ENCODE assay signal across 1 cellular context in the genomic region with DNA sequence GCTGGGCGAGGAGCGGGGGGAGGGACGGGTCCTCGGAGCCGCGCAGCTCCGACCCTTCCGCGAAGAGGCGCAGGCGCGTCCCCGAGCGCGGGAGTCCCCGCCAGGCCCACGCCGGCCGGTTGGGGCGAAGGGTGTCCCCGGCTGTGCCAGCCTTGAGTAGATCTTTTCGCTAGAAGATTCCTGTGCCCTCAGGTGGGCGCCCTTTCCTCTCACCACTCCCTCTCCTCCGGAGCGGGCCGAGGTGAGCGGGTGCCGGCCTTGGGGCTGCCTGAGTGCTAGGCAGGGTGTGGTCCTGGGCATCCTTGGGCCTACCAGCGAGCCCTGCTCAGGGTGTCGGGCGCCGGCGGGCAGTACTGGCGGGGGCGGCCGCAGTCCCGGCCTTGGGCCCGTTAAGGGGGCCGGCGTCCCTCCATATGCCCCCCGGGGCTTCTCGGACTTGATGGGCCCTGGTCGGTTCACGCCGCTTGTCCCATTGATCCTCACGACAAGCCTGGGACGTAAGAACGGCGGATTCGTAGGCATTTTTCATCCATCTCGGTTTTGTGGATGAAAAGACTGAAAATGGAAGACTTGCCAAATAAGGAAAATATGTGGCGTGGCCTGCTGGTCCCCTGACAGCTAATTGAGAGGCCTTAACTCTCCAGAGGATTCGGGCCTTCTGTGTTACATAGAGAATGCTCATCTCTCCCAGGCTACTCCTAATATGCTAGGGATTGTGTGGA.
TF ChIP-seq lines count a peak whose summit lies in the region.

No MANE protein-coding gene starts in this region.

TF ChIP-seq in GM12878, 131 proteins besides CTCF, POLR2A, EP300 and RAD21 (continued from another document):
- TF ChIP-seq NR2C2 (IDR thresholded peaks at IDR 0.05; ENCODE audit: borderline replicate concordance, control insufficient read depth, insufficient read length, low read depth) (no peak), CBX5 (IDR thresholded peaks at IDR 0.05; ENCODE audit: low read depth) (no peak), TCF3 (IDR thresholded peaks at IDR 0.05; ENCODE audit: borderline replicate concordance, insufficient read depth, low read depth, low read length) (0 out of 2 replicates have a peak, but pooled peaks have one; percentile 4), FOS (IDR thresholded peaks at IDR 0.05; ENCODE audit: borderline replicate concordance, extremely low read depth, insufficient read length) (no peak), TCF12 (IDR thresholded peaks at IDR 0.05; ENCODE audit: low read depth, low read length) (0 out of 2 replicates have a peak, but pooled peaks have one; percentile 9), NR2F1 (conservative IDR thresholded peaks at IDR 0.05) (no peak; the same call in 1 of the 2 replicates), EGR1 (IDR thresholded peaks at IDR 0.05; ENCODE audit: borderline replicate concordance in 1 of 2, low read depth in 2 of 2, low read length in 2 of 2) (peak in 1 of 2 experiments; percentile 13; a peak in 1 of 3 replicates), HDGF (IDR thresholded peaks at IDR 0.05) (0 out of 2 replicates have a peak, but pooled peaks have one; percentile 16), EZH2 (IDR thresholded peaks at IDR 0.05; ENCODE audit: borderline replicate concordance, control insufficient read depth, low read depth, low read length) (no peak), STAT3 (IDR thresholded peaks at IDR 0.05; ENCODE audit: low read depth, low read length) (no peak), NFXL1 (IDR thresholded peaks at IDR 0.05; ENCODE audit: borderline replicate concordance) (no peak), WRNIP1 (IDR thresholded peaks at IDR 0.05; ENCODE audit: borderline replicate concordance, low read depth, low read length) (no peak), IKZF2 (IDR thresholded peaks at IDR 0.05) (no peak), NR2C1 (IDR thresholded peaks at IDR 0.05) (no peak), NRF1 (conservative IDR thresholded peaks at IDR 0.05; ENCODE audit: low read depth, low read length) (peak; percentile 21; the same call in 1 of the 2 replicates), CHD1 (IDR thresholded peaks at IDR 0.05; ENCODE audit: low read depth, low read length) (no peak; the same call in 1 of the 2 replicates), IKZF1 (conservative IDR thresholded peaks at IDR 0.05) (peak; percentile 40; the same call in 1 of the 2 replicates), SREBF1 (IDR thresholded peaks at IDR 0.05; ENCODE audit: low read length) (no peak), SP1 (IDR thresholded peaks at IDR 0.05; ENCODE audit: low read depth, low read length) (peak; percentile 4), BMI1 (IDR thresholded peaks at IDR 0.05; ENCODE audit: borderline replicate concordance) (no peak), ASH2L (IDR thresholded peaks at IDR 0.05; ENCODE audit: borderline replicate concordance, low read depth) (no peak), MYB (IDR thresholded peaks at IDR 0.05; ENCODE audit: borderline replicate concordance, low read depth, low read length) (no peak), CREM (IDR thresholded peaks at IDR 0.05; ENCODE audit: low read depth) (peak; percentile 23; the same call in 1 of the 2 replicates), PML (IDR thresholded peaks at IDR 0.05; ENCODE audit: low read length) (no peak), POU2F2 (IDR thresholded peaks at IDR 0.05; ENCODE audit: borderline replicate concordance, low read depth, low read length) (no peak), SMC3 (IDR thresholded peaks at IDR 0.05; ENCODE audit: borderline replicate concordance, low read length) (no peak), CBX3 (IDR thresholded peaks at IDR 0.05; ENCODE audit: borderline replicate concordance, low read depth) (no peak), LARP7 (IDR thresholded peaks at IDR 0.05) (peak; percentile 26; the same call in 1 of the 2 replicates), TARDBP (IDR thresholded peaks at IDR 0.05; ENCODE audit: borderline replicate concordance) (no peak), CHD2 (IDR thresholded peaks at IDR 0.05; ENCODE audit: borderline replicate concordance, low read depth, low read length) (0 out of 2 replicates have a peak, but pooled peaks have one; percentile 46), BACH1 (IDR thresholded peaks at IDR 0.05; ENCODE audit: borderline replicate concordance) (no peak), MEF2B (IDR thresholded peaks at IDR 0.05; ENCODE audit: partially characterized antibody, poor library complexity, severe bottlenecking) (peak; percentile 85), RCOR1 (conservative IDR thresholded peaks at IDR 0.05; ENCODE audit: low read depth, low read length) (0 out of 2 replicates have a peak, but pooled peaks have one; percentile 23), BCL11A (IDR thresholded peaks at IDR 0.05; ENCODE audit: low read depth, low read length) (no peak), NBN (IDR thresholded peaks at IDR 0.05) (0 out of 2 replicates have a peak, but pooled peaks have one; percentile 12)
- TF ChIP-seq, protein P1, sequence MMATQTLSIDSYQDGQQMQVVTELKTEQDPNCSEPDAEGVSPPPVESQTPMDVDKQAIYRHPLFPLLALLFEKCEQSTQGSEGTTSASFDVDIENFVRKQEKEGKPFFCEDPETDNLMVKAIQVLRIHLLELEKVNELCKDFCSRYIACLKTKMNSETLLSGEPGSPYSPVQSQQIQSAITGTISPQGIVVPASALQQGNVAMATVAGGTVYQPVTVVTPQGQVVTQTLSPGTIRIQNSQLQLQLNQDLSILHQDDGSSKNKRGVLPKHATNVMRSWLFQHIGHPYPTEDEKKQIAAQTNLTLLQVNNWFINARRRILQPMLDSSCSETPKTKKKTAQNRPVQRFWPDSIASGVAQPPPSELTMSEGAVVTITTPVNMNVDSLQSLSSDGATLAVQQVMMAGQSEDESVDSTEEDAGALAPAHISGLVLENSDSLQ (IDR thresholded peaks at IDR 0.05) = 0 out of 2 replicates have a peak, but pooled peaks have one; percentile 13
- TF ChIP-seq, protein P2, sequence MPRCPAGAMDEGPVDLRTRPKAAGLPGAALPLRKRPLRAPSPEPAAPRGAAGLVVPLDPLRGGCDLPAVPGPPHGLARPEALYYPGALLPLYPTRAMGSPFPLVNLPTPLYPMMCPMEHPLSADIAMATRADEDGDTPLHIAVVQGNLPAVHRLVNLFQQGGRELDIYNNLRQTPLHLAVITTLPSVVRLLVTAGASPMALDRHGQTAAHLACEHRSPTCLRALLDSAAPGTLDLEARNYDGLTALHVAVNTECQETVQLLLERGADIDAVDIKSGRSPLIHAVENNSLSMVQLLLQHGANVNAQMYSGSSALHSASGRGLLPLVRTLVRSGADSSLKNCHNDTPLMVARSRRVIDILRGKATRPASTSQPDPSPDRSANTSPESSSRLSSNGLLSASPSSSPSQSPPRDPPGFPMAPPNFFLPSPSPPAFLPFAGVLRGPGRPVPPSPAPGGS (IDR thresholded peaks at IDR 0.05; ENCODE audit: borderline replicate concordance, insufficient read depth, low read depth, low read length, poor library complexity, severe bottlenecking) = no peak
- TF ChIP-seq, protein P3, sequence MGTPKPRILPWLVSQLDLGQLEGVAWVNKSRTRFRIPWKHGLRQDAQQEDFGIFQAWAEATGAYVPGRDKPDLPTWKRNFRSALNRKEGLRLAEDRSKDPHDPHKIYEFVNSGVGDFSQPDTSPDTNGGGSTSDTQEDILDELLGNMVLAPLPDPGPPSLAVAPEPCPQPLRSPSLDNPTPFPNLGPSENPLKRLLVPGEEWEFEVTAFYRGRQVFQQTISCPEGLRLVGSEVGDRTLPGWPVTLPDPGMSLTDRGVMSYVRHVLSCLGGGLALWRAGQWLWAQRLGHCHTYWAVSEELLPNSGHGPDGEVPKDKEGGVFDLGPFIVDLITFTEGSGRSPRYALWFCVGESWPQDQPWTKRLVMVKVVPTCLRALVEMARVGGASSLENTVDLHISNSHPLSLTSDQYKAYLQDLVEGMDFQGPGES (IDR thresholded peaks at IDR 0.05) = no peak
- TF ChIP-seq, protein P4, sequence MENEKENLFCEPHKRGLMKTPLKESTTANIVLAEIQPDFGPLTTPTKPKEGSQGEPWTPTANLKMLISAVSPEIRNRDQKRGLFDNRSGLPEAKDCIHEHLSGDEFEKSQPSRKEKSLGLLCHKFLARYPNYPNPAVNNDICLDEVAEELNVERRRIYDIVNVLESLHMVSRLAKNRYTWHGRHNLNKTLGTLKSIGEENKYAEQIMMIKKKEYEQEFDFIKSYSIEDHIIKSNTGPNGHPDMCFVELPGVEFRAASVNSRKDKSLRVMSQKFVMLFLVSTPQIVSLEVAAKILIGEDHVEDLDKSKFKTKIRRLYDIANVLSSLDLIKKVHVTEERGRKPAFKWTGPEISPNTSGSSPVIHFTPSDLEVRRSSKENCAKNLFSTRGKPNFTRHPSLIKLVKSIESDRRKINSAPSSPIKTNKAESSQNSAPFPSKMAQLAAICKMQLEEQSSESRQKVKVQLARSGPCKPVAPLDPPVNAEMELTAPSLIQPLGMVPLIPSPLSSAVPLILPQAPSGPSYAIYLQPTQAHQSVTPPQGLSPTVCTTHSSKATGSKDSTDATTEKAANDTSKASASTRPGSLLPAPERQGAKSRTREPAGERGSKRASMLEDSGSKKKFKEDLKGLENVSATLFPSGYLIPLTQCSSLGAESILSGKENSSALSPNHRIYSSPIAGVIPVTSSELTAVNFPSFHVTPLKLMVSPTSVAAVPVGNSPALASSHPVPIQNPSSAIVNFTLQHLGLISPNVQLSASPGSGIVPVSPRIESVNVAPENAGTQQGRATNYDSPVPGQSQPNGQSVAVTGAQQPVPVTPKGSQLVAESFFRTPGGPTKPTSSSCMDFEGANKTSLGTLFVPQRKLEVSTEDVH (IDR thresholded peaks at IDR 0.05; ENCODE audit: low read depth, partially characterized antibody) = no peak
- TF ChIP-seq, protein P5, sequence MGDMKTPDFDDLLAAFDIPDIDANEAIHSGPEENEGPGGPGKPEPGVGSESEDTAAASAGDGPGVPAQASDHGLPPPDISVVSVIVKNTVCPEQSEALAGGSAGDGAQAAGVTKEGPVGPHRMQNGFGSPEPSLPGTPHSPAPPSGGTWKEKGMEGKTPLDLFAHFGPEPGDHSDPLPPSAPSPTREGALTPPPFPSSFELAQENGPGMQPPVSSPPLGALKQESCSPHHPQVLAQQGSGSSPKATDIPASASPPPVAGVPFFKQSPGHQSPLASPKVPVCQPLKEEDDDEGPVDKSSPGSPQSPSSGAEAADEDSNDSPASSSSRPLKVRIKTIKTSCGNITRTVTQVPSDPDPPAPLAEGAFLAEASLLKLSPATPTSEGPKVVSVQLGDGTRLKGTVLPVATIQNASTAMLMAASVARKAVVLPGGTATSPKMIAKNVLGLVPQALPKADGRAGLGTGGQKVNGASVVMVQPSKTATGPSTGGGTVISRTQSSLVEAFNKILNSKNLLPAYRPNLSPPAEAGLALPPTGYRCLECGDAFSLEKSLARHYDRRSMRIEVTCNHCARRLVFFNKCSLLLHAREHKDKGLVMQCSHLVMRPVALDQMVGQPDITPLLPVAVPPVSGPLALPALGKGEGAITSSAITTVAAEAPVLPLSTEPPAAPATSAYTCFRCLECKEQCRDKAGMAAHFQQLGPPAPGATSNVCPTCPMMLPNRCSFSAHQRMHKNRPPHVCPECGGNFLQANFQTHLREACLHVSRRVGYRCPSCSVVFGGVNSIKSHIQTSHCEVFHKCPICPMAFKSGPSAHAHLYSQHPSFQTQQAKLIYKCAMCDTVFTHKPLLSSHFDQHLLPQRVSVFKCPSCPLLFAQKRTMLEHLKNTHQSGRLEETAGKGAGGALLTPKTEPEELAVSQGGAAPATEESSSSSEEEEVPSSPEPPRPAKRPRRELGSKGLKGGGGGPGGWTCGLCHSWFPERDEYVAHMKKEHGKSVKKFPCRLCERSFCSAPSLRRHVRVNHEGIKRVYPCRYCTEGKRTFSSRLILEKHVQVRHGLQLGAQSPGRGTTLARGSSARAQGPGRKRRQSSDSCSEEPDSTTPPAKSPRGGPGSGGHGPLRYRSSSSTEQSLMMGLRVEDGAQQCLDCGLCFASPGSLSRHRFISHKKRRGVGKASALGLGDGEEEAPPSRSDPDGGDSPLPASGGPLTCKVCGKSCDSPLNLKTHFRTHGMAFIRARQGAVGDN (IDR thresholded peaks at IDR 0.05) = no peak
